ENCODE assay signal across 8 cellular contexts in the genomic region with DNA sequence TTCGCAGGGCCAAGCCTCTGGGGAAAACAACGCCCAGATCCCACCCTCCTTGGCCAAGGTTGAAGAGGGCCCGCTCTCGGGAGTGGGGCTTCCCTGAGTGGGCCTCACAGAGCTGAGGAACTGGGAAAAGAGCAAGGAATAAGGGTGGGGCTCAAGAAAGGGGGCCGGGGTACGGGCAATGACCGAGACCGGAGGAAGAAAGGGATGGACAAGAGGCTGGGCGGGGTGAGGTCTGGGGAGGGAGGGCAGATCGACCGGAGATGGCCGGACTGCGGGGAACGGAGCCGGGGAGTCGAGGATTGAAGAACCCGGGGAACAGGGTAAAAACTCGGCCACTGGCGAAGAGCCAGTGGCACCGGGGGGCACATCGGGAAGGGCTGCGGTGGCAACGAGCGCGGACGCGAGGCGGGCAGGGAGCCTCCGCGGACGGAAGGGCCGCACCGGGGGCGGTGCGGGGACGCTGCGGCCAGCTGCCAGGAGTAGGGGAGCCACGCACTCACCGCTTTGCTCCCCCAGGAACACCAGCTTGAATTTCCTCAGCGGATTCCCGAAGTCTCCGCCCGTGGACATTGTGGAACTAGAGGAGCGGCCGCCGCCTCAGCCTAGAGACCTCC. TPM values are rescaled to one million over a fixed set of nuclear protein-coding genes. Genes with fewer than 3 reads are reported as not detected.
DNase-seq lines count a peak whose midpoint lies in the region; ATAC-seq, FAIRE-seq and TF ChIP-seq lines count a peak whose summit lies in the region.

No MANE protein-coding gene starts in this region.

- H3K36me3 ChIP-seq in Peyer's patch, result no peaks in the 10 kb centered on the region
- H3K36me3 ChIP-seq in mammary epithelial cell (ENCODE audit: insufficient read depth, low read length), result no peaks in the 10 kb centered on the region
- no peaks in the 10 kb centered on the region for H3K36me3 ChIP-seq in keratinocyte (ENCODE audit: control insufficient read depth in 2 of 2, extremely low read depth in 1 of 2, insufficient read depth in 2 of 2, low read length in 2 of 2)

- peak; percentile 47 for DNase-seq in NCI-H748 (lab: John Stamatoyannopoulos, UW; ENCODE audit: unreplicated experiment)
- no peak for DNase-seq in NCI-H748 treated with DMSO at 0.1 percent for 48 hours (lab: John Stamatoyannopoulos, UW)
- DNase-seq in Peyer's patch, result peak in 2 of 3 donors; percentile 57 to 72
- DNase-seq in mammary epithelial cell, result peak; percentile 18
- DNase-seq in keratinocyte (ENCODE audit: low read depth, low spot score), result no peak
- peak; percentile 16 for DNase-seq in stimulated activated CD4-positive, alpha-beta T cell treated with anti-CD3 and anti-CD28 coated beads, Interleukin-15, amount 100 ng/mL, for 24 hours
- no peak for DNase-seq in GF-D8 (lab: John Stamatoyannopoulos, UW)

- intact Hi-C loops in mammary epithelial cell (cut with micrococcal nuclease), result loop anchor here (2.0 kb wide), 2 partner anchors 117 to 171 kb away; a partner anchor contains a TSS

- no peak for TF ChIP-seq CTCF in Peyer's patch (IDR thresholded peaks at IDR 0.05)
- no peak for TF ChIP-seq CTCF in mammary epithelial cell (conservative IDR thresholded peaks at IDR 0.05 in 1 of 2, IDR thresholded peaks at IDR 0.05 in 1 of 2; ENCODE audit: extremely low read depth in 1 of 2, insufficient read depth in 1 of 2, low read depth in 1 of 2, low read length in 2 of 2)
- TF ChIP-seq CTCF in keratinocyte (optimal IDR thresholded peaks at IDR 0.05 in 1 of 3, IDR thresholded peaks at IDR 0.05 in 1 of 3, conservative IDR thresholded peaks at IDR 0.05 in 1 of 3; ENCODE audit: extremely low read depth in 1 of 3, insufficient read depth in 2 of 3, low read length in 3 of 3), result no peak

- H4K20me1 ChIP-seq in mammary epithelial cell (ENCODE audit: insufficient read depth, low read length) (no peaks in the 10 kb centered on the region), keratinocyte (ENCODE audit: control insufficient read depth, extremely low read depth, insufficient read depth, low read length) (no peaks in the 10 kb centered on the region)

- dilution Hi-C loops in mammary epithelial cell (cut with HindIII; ENCODE audit: low sequenced_read_pairs), result no loop called here
- dilution Hi-C loops in keratinocyte (cut with MboI; ENCODE audit: extremely low pct_ligation_motif_present, low sequenced_read_pairs), result no loop called here

- 2% methylated on average over 5 of the region's 46 CpGs for WGBS in mammary epithelial cell (ENCODE audit: low coverage, missing lambda C conversion rate)

- H3K9me1 ChIP-seq in keratinocyte (ENCODE audit: control insufficient read depth, extremely low read depth, insufficient read depth, low read length), result no peaks in the 10 kb centered on the region

- CTCF ChIA-PET in mammary epithelial cell (lab: Charles Lee; ENCODE audit: low non-redundant PET), result interaction anchor here (1.7 kb wide), 1 partner anchor 171 kb away, joined by 5 read pairs; no protein-coding TSS in a partner anchor

- H3K4me2 ChIP-seq in mammary epithelial cell (ENCODE audit: insufficient read depth, low read depth, low read length) (peak overlapping the region; percentile 75), keratinocyte (ENCODE audit: control insufficient read depth, extremely low read depth, insufficient read depth, low read depth, low read length) (peak overlapping the region; percentile 95)

- peak; percentile 1 for ATAC-seq in HG02798 (IDR thresholded peaks at IDR 0.05; ENCODE audit: poor library complexity, unreplicated experiment)

- no TSS peak for BruUV-seq in mammary epithelial cell (replicated peaks; lab: Mats Ljungman, UMichigan)

- peak overlapping the region; percentile 89 to 97 (median 92) for H3K4me3 ChIP-seq in Peyer's patch
- peak overlapping the region; percentile 83 to 91 (median 88) for H3K4me3 ChIP-seq in mammary epithelial cell (replicated peaks in 1 of 3; ENCODE audit: insufficient read depth in 1 of 3, low read depth in 2 of 3, low read length in 3 of 3)
- H3K4me3 ChIP-seq in keratinocyte (ENCODE audit: control insufficient read depth in 2 of 3, extremely low read depth in 1 of 3, insufficient read depth in 2 of 3, low read depth in 1 of 3, low read length in 3 of 3), result peak overlapping the region; percentile 88 to 98 (median 92)

- H3K79me2 ChIP-seq in mammary epithelial cell (ENCODE audit: insufficient read depth, low read length) (peaks cover 56% of the 10 kb centered on the region), keratinocyte (ENCODE audit: control insufficient read depth, insufficient read depth, low read length) (peaks cover 56% of the 10 kb centered on the region)

- no peak for TF ChIP-seq POLR2A in Peyer's patch (IDR thresholded peaks at IDR 0.05)

- H3K27ac ChIP-seq in Peyer's patch (peak overlapping the region; percentile 92 to 100 (median 97)), mammary epithelial cell (ENCODE audit: insufficient read depth, low read depth, low read length) (peak overlapping the region; percentile 62), keratinocyte (ENCODE audit: control insufficient read depth, insufficient read depth, low read length) (peak overlapping the region; percentile 84)

- no peak for FAIRE-seq in keratinocyte (lab: Jason Lieb, UNC)

- no peaks in the 10 kb centered on the region for H3K27me3 ChIP-seq in Peyer's patch
- H3K27me3 ChIP-seq in mammary epithelial cell (ENCODE audit: insufficient read depth, low read length), result no peaks in the 10 kb centered on the region
- no peaks in the 10 kb centered on the region for H3K27me3 ChIP-seq in keratinocyte (ENCODE audit: control insufficient read depth, extremely low read depth, insufficient read depth, low read length)

- H2AFZ ChIP-seq in mammary epithelial cell (ENCODE audit: low read depth, low read length) (peak overlapping the region; percentile 73), keratinocyte (ENCODE audit: control insufficient read depth, low read length) (peak overlapping the region; percentile 86)

- H3K9ac ChIP-seq in mammary epithelial cell (ENCODE audit: insufficient read depth, low read length) (peak overlapping the region; percentile 83), keratinocyte (ENCODE audit: control insufficient read depth, extremely low read depth, insufficient read depth, low read length) (peak overlapping the region; percentile 79)

- peaks cover 0 to 18% (median 5%) of the 10 kb centered on the region in 4 donors for H3K4me1 ChIP-seq in Peyer's patch
- peaks cover 6% of the 10 kb centered on the region for H3K4me1 ChIP-seq in mammary epithelial cell (ENCODE audit: insufficient read depth, low read length)
- H3K4me1 ChIP-seq in keratinocyte (ENCODE audit: control insufficient read depth, extremely low read depth, insufficient read depth, low read length), result peaks cover 19% of the 10 kb centered on the region

- in situ Hi-C loops in mammary epithelial cell (cut with MboI; ENCODE audit: low sequenced_read_pairs in 2 of 2), result no loop called here

- H3K9me3 ChIP-seq in Peyer's patch (no peaks in the 10 kb centered on the region), mammary epithelial cell (replicated peaks; ENCODE audit: insufficient read depth, low read length) (no peaks in the 10 kb centered on the region), keratinocyte (ENCODE audit: control insufficient read depth, low read depth, low read length) (no peaks in the 10 kb centered on the region)

RNA-seq across cellular contexts. Expression of a gene that starts 0.7 kb away (rescaled TPM):
- total RNA-seq in Peyer's patch (100 to 1,000 TPM in 3 of 4 donors, 10 to 100 TPM in 1; 76.7 to 198 (median 182) TPM), mammary epithelial cell (100 to 1,000 TPM; 189 to 218 TPM)
- polyA plus RNA-seq in mammary epithelial cell (127 TPM), keratinocyte (99.9 to 143 TPM (median 142 TPM) in 3 replicates)
- polyA minus RNA-seq in mammary epithelial cell (233 TPM), keratinocyte (34.8 to 224 TPM (median 102 TPM) in 3 replicates)
- polyA plus RNA-seq in keratinocyte (2011; ENCODE audit: low read depth), result 273 TPM
- 96.5 and 188 TPM in 2 replicates for polyA plus RNA-seq in keratinocyte (2011; cell fraction: cytosol; rRNA removed)
- polyA plus RNA-seq in keratinocyte (2011; cell fraction: nucleus; rRNA removed), result 77.1 and 97.8 TPM in 2 replicates
- 84.5 and 124 TPM in 2 replicates for polyA plus RNA-seq in keratinocyte (2012; ENCODE audit: low replicate concordance)
- polyA minus RNA-seq in keratinocyte (2011; cell fraction: cytosol; rRNA and poly(A)+ RNA removed), result 164 TPM
- polyA minus RNA-seq in keratinocyte (2011; cell fraction: nucleus; rRNA and poly(A)+ RNA removed), result 50.1 and 104 TPM in 2 replicates

RNA-seq across cellular contexts. Expression of a gene that starts 27.5 kb away (rescaled TPM):
- 10 to 100 TPM; 26.8 to 50.3 (median 33.3) TPM for total RNA-seq in Peyer's patch
- 10 to 100 TPM; 12.8 to 35.1 TPM for total RNA-seq in mammary epithelial cell
- 34.0 TPM for polyA plus RNA-seq in mammary epithelial cell
- 33.3 TPM for polyA minus RNA-seq in mammary epithelial cell
- polyA plus RNA-seq in keratinocyte, result 46.3 to 72.2 TPM (median 53.0 TPM) in 3 replicates
- polyA plus RNA-seq in keratinocyte (2011; ENCODE audit: low read depth), result 18.4 TPM
- polyA plus RNA-seq in keratinocyte (2011; cell fraction: cytosol; rRNA removed), result 38.9 and 55.8 TPM in 2 replicates
- 20.2 and 21.1 TPM in 2 replicates for polyA plus RNA-seq in keratinocyte (2011; cell fraction: nucleus; rRNA removed)
- 28.3 and 48.7 TPM in 2 replicates for polyA plus RNA-seq in keratinocyte (2012; ENCODE audit: low replicate concordance)
- polyA minus RNA-seq in keratinocyte, result 8.6 to 28.9 TPM (median 16.7 TPM) in 3 replicates
- 11.9 TPM for polyA minus RNA-seq in keratinocyte (2011; cell fraction: cytosol; rRNA and poly(A)+ RNA removed)
- 11.8 and 13.7 TPM in 2 replicates for polyA minus RNA-seq in keratinocyte (2011; cell fraction: nucleus; rRNA and poly(A)+ RNA removed)

Comparison
In these comparisons a context has a peak if more than half of its experiments do, and no peak if none do; other contexts are left out.
1. DNase-seq: peak in NCI-H748 (single experiment), Peyer's patch (2 of 3), mammary epithelial cell (single experiment) and stimulated activated CD4-positive, alpha-beta T cell treated with anti-CD3 and anti-CD28 coated beads, Interleukin-15, amount 100 ng/mL, for 24 hours (single experiment); none in NCI-H748 treated with DMSO at 0.1 percent for 48 hours (single experiment), keratinocyte (single experiment) and GF-D8 (single experiment).
2. Peak in every context shown above with its lines, with median percentiles within 50 percentile points of each other: H3K27ac ChIP-seq and H3K4me3 ChIP-seq.